Comparison of ENCODE assay signal across 10 cellular contexts in the genomic region with DNA sequence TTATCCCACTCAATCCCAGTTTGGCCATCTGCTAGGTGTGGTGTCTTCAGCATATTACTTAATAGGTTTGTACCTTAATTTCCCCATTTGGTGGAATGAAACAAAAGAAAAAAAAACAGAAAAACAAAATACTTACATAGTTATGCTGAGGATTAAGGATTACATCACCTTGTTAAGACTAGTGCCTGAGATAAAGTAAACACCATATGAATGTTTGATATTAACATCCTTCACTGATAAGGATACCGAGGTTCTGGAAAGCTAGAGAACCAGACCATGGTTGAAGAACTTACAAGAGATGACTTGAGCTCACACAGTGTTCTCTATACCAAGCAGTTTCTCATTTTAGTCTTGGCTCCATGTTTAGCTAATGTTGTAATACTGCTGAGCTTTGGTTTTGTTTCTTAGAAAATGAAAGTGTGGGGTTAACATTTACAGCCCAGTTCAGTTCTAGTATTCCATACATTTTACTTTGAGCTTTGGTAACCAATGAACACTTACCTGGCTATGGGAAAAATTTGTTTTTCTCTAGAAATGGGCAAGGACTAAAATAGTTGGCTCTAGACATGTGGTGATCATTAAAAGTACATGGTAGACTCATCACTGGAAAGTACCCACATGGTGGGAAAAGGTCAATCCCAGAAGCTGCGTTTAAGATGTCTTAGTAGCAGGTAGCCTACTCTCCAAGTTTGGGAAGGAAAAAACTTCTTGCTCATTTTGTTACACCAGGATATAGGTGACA. TPM values are rescaled to one million over a fixed set of nuclear protein-coding genes. Genes with fewer than 3 reads are reported as not detected.
A peak's percentile ranks its signal among the peaks of the same experiment; 100 is the strongest.
DNase-seq lines count a peak whose midpoint lies in the region; ATAC-seq and TF ChIP-seq lines count a peak whose summit lies in the region.
"Had no signal": no experiment of that assay in that cellular context is flagged by ENCODE, and none has a peak within 500 bp of the region (broad histone marks: within the 10 kb centered on the region; RNA-seq: fewer than 3 reads in every experiment).

No MANE protein-coding gene starts in this region.

- DNase-seq in NCI-H128 (lab: John Stamatoyannopoulos, UW; ENCODE audit: unreplicated experiment), result no peak
- no peak for DNase-seq in activated CD8-positive, alpha-beta T cell treated with anti-CD3 and anti-CD28 coated beads for 36 hours
- no peak for DNase-seq in sciatic nerve (ENCODE audit: low spot score)
- DNase-seq: activated CD4-positive, CD25-positive, alpha-beta regulatory T cell had no signal

- H3K27ac Mint-ChIP-seq in activated naive CD8-positive, alpha-beta T cell, result peak overlapping the region; percentile 34
- no peak overlapping the region for H3K27ac Mint-ChIP-seq in activated CD8-positive, alpha-beta T cell treated with anti-CD3 and anti-CD28 coated beads for 36 hours
- H3K27ac Mint-ChIP-seq: mesothelial cell of epicardium had no signal

- intact Hi-C loops in activated CD8-positive, alpha-beta T cell treated with anti-CD3 and anti-CD28 coated beads for 36 hours (cut with micrococcal nuclease), result loop anchor here (10.0 kb wide), 1 partner anchor 154 kb away; no protein-coding TSS in a partner anchor
- intact Hi-C loops in sciatic nerve (cut with DNase I), result no loop called here

- peaks cover 39% of the 10 kb centered on the region for H3K4me1 ChIP-seq in skeletal muscle satellite cell (ENCODE audit: control insufficient read depth, insufficient read depth, low read length)

- no peaks in the 10 kb centered on the region for H3K27me3 ChIP-seq in skeletal muscle satellite cell (ENCODE audit: control insufficient read depth, insufficient read depth, low read length)

- H3K9me3 ChIP-seq in skeletal muscle satellite cell (replicated peaks; ENCODE audit: low read length), result no peaks in the 10 kb centered on the region

- no peaks in the 10 kb centered on the region for H3K36me3 Mint-ChIP-seq in activated naive CD8-positive, alpha-beta T cell
- no peaks in the 10 kb centered on the region for H3K36me3 Mint-ChIP-seq in activated CD8-positive, alpha-beta T cell treated with anti-CD3 and anti-CD28 coated beads for 36 hours (ENCODE audit: low read depth)
- H3K36me3 Mint-ChIP-seq: mesothelial cell of epicardium had no signal

- ATAC-seq in GM19395 (IDR thresholded peaks at IDR 0.05; ENCODE audit: unreplicated experiment) (peak; percentile 18), HG03039 (IDR thresholded peaks at IDR 0.05; ENCODE audit: unreplicated experiment) (peak; percentile 18), HG03342 (IDR thresholded peaks at IDR 0.05; ENCODE audit: unreplicated experiment) (no peak), sciatic nerve (no peak)
- ATAC-seq in activated CD8-positive, alpha-beta T cell treated with anti-CD3 and anti-CD28 coated beads for 36 hours, result no peak

- CTCF ChIA-PET in activated CD8-positive, alpha-beta T cell treated with anti-CD3 and anti-CD28 coated beads for 36 hours (lab: Charles Lee), result interaction anchor here (1.6 to 1.9 kb wide), 2 partner anchors 96 to 159 kb away, joined by 5 to 8 read pairs; no protein-coding TSS in a partner anchor

- POLR2A ChIA-PET in activated CD8-positive, alpha-beta T cell treated with anti-CD3 and anti-CD28 coated beads for 36 hours (lab: Charles Lee), result no interaction called here

- peaks cover 18% of the 10 kb centered on the region for H3K4me1 Mint-ChIP-seq in activated naive CD8-positive, alpha-beta T cell (ENCODE audit: low read depth)
- H3K4me1 Mint-ChIP-seq in activated CD8-positive, alpha-beta T cell treated with anti-CD3 and anti-CD28 coated beads for 36 hours (ENCODE audit: low read depth), result peaks cover 16% of the 10 kb centered on the region

- H3K9me3 Mint-ChIP-seq in activated naive CD8-positive, alpha-beta T cell (ENCODE audit: low read depth), result no peaks in the 10 kb centered on the region
- H3K9me3 Mint-ChIP-seq in activated CD8-positive, alpha-beta T cell treated with anti-CD3 and anti-CD28 coated beads for 36 hours, result no peaks in the 10 kb centered on the region
- H3K9me3 Mint-ChIP-seq: mesothelial cell of epicardium had no signal

- no peak overlapping the region for H3K9ac ChIP-seq in skeletal muscle satellite cell (ENCODE audit: low read depth, low read length)

- no peak overlapping the region for H3K4me3 ChIP-seq in skeletal muscle satellite cell (ENCODE audit: low read length)

- no peaks in the 10 kb centered on the region for H3K36me3 ChIP-seq in skeletal muscle satellite cell (ENCODE audit: insufficient read depth, low read length)

- no peak for TF ChIP-seq CTCF in activated CD8-positive, alpha-beta T cell treated with anti-CD3 and anti-CD28 coated beads for 36 hours (IDR thresholded peaks at IDR 0.05)

- peak overlapping the region; percentile 12 for H3K4me2 ChIP-seq in skeletal muscle satellite cell (ENCODE audit: low read length)

- H3K27me3 Mint-ChIP-seq in activated naive CD8-positive, alpha-beta T cell, result no peaks in the 10 kb centered on the region
- H3K27me3 Mint-ChIP-seq in activated CD8-positive, alpha-beta T cell treated with anti-CD3 and anti-CD28 coated beads for 36 hours, result no peaks in the 10 kb centered on the region

- H3K4me3 Mint-ChIP-seq in activated naive CD8-positive, alpha-beta T cell, result no peak overlapping the region
- H3K4me3 Mint-ChIP-seq in activated CD8-positive, alpha-beta T cell treated with anti-CD3 and anti-CD28 coated beads for 36 hours, result no peak overlapping the region
- H3K4me3 Mint-ChIP-seq: mesothelial cell of epicardium had no signal

RNA-seq across cellular contexts. Expression of gene GPD2, which starts 5.8 kb away (rescaled TPM):
- 78.9 and 128 TPM in 2 replicates for total RNA-seq in skeletal muscle satellite cell (2012; rRNA removed)
- 10 to 100 TPM; 33.5 to 40.9 TPM for total RNA-seq in activated CD8-positive, alpha-beta T cell treated with anti-CD3 and anti-CD28 coated beads for 36 hours
- 56.4 TPM for total RNA-seq in sciatic nerve

Comparison
In these comparisons a context has a peak if more than half of its experiments do, and no peak if none do; other contexts are left out.
1. ATAC-seq: peak in GM19395 (single experiment) and HG03039 (single experiment); none in HG03342 (single experiment), activated CD8-positive, alpha-beta T cell treated with anti-CD3 and anti-CD28 coated beads for 36 hours (single experiment) and sciatic nerve (single experiment).